Comparison of ENCODE assay signal across 1 cellular context in genomic region chr3:50250514-50250913, GRCh38.
TF ChIP-seq lines count a peak whose summit lies in the region.

No MANE protein-coding gene starts in this region.

TF ChIP-seq in WTC11, 78 proteins besides CTCF, POLR2A, EP300 and RAD21:
- TF ChIP-seq AR (CRISPR knock-in tag; IDR thresholded peaks at IDR 0.05): no peak
- no peak for TF ChIP-seq SP1 (CRISPR knock-in tag; conservative IDR thresholded peaks at IDR 0.05)
- no peak for TF ChIP-seq ATF6 (CRISPR knock-in tag; IDR thresholded peaks at IDR 0.05)
- TF ChIP-seq ZNF396 (CRISPR knock-in tag; IDR thresholded peaks at IDR 0.05; ENCODE audit: borderline replicate concordance): no peak
- TF ChIP-seq ZNF532 (CRISPR knock-in tag; IDR thresholded peaks at IDR 0.05; ENCODE audit: borderline replicate concordance): no peak
- no peak for TF ChIP-seq ZNF423 (CRISPR knock-in tag; IDR thresholded peaks at IDR 0.05)
- no peak for TF ChIP-seq MYBL2 (CRISPR knock-in tag; IDR thresholded peaks at IDR 0.05)
- TF ChIP-seq ZNF416 (CRISPR knock-in tag; IDR thresholded peaks at IDR 0.05): no peak
- no peak for TF ChIP-seq HMGA2 (CRISPR knock-in tag; IDR thresholded peaks at IDR 0.05)
- TF ChIP-seq SMAD4 (CRISPR knock-in tag; IDR thresholded peaks at IDR 0.05): no peak
